13 cellular contexts compared by ENCODE assay signal in the genomic region with DNA sequence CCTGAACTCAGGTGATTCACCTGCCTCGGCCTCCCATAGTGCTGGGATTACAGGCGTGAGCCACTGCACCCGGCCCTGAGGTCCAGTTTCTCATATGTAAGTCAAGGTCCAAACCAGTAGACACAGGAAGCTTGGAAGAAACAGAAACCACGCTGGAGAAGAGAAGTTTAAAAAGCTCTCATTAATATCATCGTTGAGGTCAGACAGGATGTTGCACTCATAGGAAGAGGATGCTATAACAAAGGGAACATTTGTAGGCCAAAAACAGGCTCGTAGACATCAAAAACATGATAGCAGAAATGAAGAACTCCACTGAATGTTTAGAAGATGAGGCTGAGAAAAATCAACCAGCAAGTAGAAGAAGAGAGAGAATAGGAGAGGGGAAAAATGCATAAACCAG.
"Had no signal": no experiment of that assay in that cellular context is flagged by ENCODE, and none has a peak within 500 bp of the region (broad histone marks: within the 10 kb centered on the region; RNA-seq: fewer than 3 reads in every experiment).

No MANE protein-coding gene starts in this region.

- ATAC-seq: activated CD4-positive, alpha-beta T cell treated with anti-CD3 and anti-CD28 coated beads for 36 hours; activated naive CD4-positive, alpha-beta T cell treated with anti-CD3 and anti-CD28 coated beads, Interleukin-2, amount 50 U/mL, for 72 hours; stimulated activated naive B cell treated with anti-CD40 and anti-IgM and Interleukin-4, amounts not matched to agents 10 μg/mL and 1 μg/mL and 100 μg/mL, for 72 hours had no signal

- H3K4me3 ChIP-seq: lung, smooth muscle cell, tibial artery had no signal

- H3K9me3 ChIP-seq: SK-N-SH, tibial artery had no signal

- DNase-seq: activated CD4-positive, alpha-beta T cell treated with anti-CD3 and anti-CD28 coated beads for 36 hours; activated CD4-positive, alpha-beta T cell treated with anti-CD3 and anti-CD28 coated beads, Interleukin-2, amount 50 U/mL, for 48 hours; activated gamma-delta T cell treated with Interleukin-2 at 50 U/mL for 16 hours; midbrain; SK-N-SH; stimulated activated CD4-positive, alpha-beta T cell treated with anti-CD3 and anti-CD28 coated beads, Interleukin-4, amount 100 ng/mL, for 4 hours; stimulated activated naive B cell treated with anti-CD40 and anti-IgM and Interleukin-4, amounts not matched to agents 10 μg/mL and 1 μg/mL and 100 μg/mL, for 72 hours; substantia nigra; tibial artery had no signal

- H3K27ac ChIP-seq: epithelial cell of prostate, tibial artery had no signal

- H3K27me3 ChIP-seq: tibial artery had no signal
